ENCODE assay signal across 27 cellular contexts in genomic region chr4:47719576-47719975, GRCh38.
"Had no signal": no experiment of that assay in that cellular context is flagged by ENCODE, and none has a peak within 500 bp of the region (broad histone marks: within the 10 kb centered on the region; RNA-seq: fewer than 3 reads in every experiment).

No MANE protein-coding gene starts in this region.

- ATAC-seq: left cardiac atrium; left lobe of liver; lower lobe of right lung; naive thymus-derived CD8-positive, alpha-beta T cell; right lobe of liver; stimulated activated memory B cell treated with anti-CD40 and anti-IgM and Interleukin-4, amounts not matched to agents 10 μg/mL and 1 μg/mL and 100 μg/mL, for 72 hours had no signal

- H3K36me3 ChIP-seq: lower lobe of right lung, neural progenitor cell, neutrophil, right atrium auricular region, right lobe of liver, stomach, thyroid gland, transverse colon, upper lobe of left lung, vagina had no signal

- H3K9me3 ChIP-seq: lower lobe of right lung, neutrophil, right atrium auricular region, right lobe of liver, stomach, testis, thyroid gland, transverse colon, upper lobe of left lung, vagina had no signal

- H3K4me3 ChIP-seq: lower lobe of right lung, neural progenitor cell, right atrium auricular region, right lobe of liver, smooth muscle cell, stomach, testis, thyroid gland, transverse colon, upper lobe of left lung, vagina had no signal

- H3K9ac ChIP-seq: neural progenitor cell, parathyroid adenoma had no signal

- DNase-seq: hippocampal formation; kidney glomerular epithelial cell; left cardiac atrium; lower lobe of right lung; mammary epithelial cell; mesenchymal stem cell; naive thymus-derived CD8-positive, alpha-beta T cell; occipital lobe; right lobe of liver; stimulated activated CD4-positive, alpha-beta T cell treated with anti-CD3 and anti-CD28 coated beads, Interleukin-1b, Interleukin-23, amount 100 ng/mL, for 48 hours; stimulated activated CD4-positive, alpha-beta T cell treated with anti-CD3 and anti-CD28 coated beads, Interleukin-2, amount 100 ng/mL, for 48 hours; stimulated activated CD4-positive, alpha-beta T cell treated with anti-CD3 and anti-CD28 coated beads, Interleukin-4, amount 100 ng/mL, for 4 hours; stimulated activated CD8-positive, alpha-beta memory T cell treated with anti-CD3 and anti-CD28 coated beads, Interleukin-4, amount 100 ng/mL, for 48 hours; stimulated activated naive CD4-positive, alpha-beta T cell treated with Interleukin-2 at 50 U/mL for 16 hours; stomach; testis; thyroid gland; transverse colon; upper lobe of left lung had no signal

- H3K27ac ChIP-seq: lower lobe of right lung, neural progenitor cell, neutrophil, parathyroid adenoma, right atrium auricular region, right lobe of liver, stomach, testis, thyroid gland, transverse colon, upper lobe of left lung, vagina had no signal
